In the genomic region with DNA sequence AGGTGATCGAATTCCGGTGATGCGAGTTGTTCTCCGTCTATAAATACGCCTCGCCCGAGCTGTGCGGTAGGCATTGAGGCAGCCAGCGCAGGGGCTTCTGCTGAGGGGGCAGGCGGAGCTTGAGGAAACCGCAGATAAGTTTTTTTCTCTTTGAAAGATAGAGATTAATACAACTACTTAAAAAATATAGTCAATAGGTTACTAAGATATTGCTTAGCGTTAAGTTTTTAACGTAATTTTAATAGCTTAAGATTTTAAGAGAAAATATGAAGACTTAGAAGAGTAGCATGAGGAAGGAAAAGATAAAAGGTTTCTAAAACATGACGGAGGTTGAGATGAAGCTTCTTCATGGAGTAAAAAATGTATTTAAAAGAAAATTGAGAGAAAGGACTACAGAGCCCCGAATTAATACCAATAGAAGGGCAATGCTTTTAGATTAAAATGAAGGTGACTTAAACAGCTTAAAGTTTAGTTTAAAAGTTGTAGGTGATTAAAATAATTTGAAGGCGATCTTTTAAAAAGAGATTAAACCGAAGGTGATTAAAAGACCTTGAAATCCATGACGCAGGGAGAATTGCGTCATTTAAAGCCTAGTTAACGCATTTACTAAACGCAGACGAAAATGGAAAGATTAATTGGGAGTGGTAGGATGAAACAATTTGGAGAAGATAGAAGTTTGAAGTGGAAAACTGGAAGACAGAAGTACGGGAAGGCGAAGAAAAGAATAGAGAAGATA, we compare ENCODE assay signal across 8 cellular contexts. TPM values are rescaled to one million over a fixed set of nuclear protein-coding genes. Genes with fewer than 3 reads are reported as not detected.
DNase-seq lines count a peak whose midpoint lies in the region; ATAC-seq and TF ChIP-seq lines count a peak whose summit lies in the region.

TSS of gene MALAT1 (plus strand) at position 69 of the 736 bp plus-strand sequence.

- H3K4me1 Mint-ChIP-seq in GM23338 = peaks cover 21% of the 10 kb centered on the region

- TF ChIP-seq CTCF in BJ (IDR thresholded peaks at IDR 0.05; ENCODE audit: insufficient read depth, low read depth, low read length) (no peak), GM23338 (conservative IDR thresholded peaks at IDR 0.05; ENCODE audit: low read depth in 2 of 2) (no peak), right atrium auricular region (IDR thresholded peaks at IDR 0.05) (no peak), uterus (IDR thresholded peaks at IDR 0.05) (no peak)

- no peaks in the 10 kb centered on the region for H3K9me3 ChIP-seq in right atrium auricular region
- H3K9me3 ChIP-seq in uterus = no peaks in the 10 kb centered on the region

- POLR2A ChIA-PET in BJ (lab: Charles Lee) = interaction anchor here (0.6 to 8.3 kb wide), 26 partner anchors 9 to 1925 kb away, joined by 3 to 204 read pairs (median 7); partner anchors contain the start of genes FOSL1, NEAT1 and PCNX3

- H3K27me3 Mint-ChIP-seq in GM23338 (ENCODE audit: insufficient read depth, low read depth, poor library complexity) = peaks cover 22% of the 10 kb centered on the region

- peaks cover 8% of the 10 kb centered on the region; the same call in 2 of the 3 replicates for H3K9me3 Mint-ChIP-seq in GM23338

- intact Hi-C loops in T-helper 2 cell treated with Interferon-gamma antibody and Interleukin-4, amounts not matched to agents 100 ng/mL and 5 ng/mL, for 36 hours (cut with micrococcal nuclease) = no loop called here
- intact Hi-C loops in uterus (cut with DNase I; ENCODE audit: low total_unique reads) = loop anchor here (2.0 kb wide), 2 partner anchors 22 to 76 kb away; partner anchors contain the start of gene NEAT1

- no peak for ATAC-seq in GM23338

- DNase-seq in BJ (ENCODE audit: low read depth) = no peak
- peak; percentile 98 for DNase-seq in GM23338 (ENCODE audit: low spot score)
- DNase-seq in NCI-H187 treated with DMSO at 0.1 percent for 48 hours (lab: John Stamatoyannopoulos, UW) = peak; percentile 75
- peak; percentile 97 for DNase-seq in right atrium auricular region (ENCODE audit: low spot score)
- DNase-seq in renal cortical epithelial cell (ENCODE audit: low read depth) = peak; percentile 82
- DNase-seq in uterus = peak; percentile 94 to 96

- H3K4me3 ChIP-seq in BJ (ENCODE audit: low read depth, low read length) (peak within 1 kb of the TSS; percentile 76), GM23338 (peak within 1 kb of the TSS; percentile 65), right atrium auricular region (peak within 1 kb of the TSS; percentile 75 to 79), uterus (peak within 1 kb of the TSS; percentile 85 to 90)

- H3K4me3 Mint-ChIP-seq in GM23338 = no peak within 1 kb of the TSS

- H3K27ac Mint-ChIP-seq in GM23338 = no peak within 1 kb of the TSS

- peak within 1 kb of the TSS; percentile 84 for H3K4me2 ChIP-seq in GM23338

- H3K36me3 Mint-ChIP-seq in GM23338 (ENCODE audit: low read depth) = no peaks in the 10 kb centered on the region; the same call in 2 of the 3 replicates

- H2AFZ ChIP-seq in GM23338 = no peak within 1 kb of the TSS

- H3K79me2 ChIP-seq in GM23338 (replicated peaks; ENCODE audit: insufficient read depth) = peaks cover 61% of the 10 kb centered on the region

- no peaks in the 10 kb centered on the region for H3K9me2 ChIP-seq in GM23338 (ENCODE audit: insufficient read depth)

- peaks cover 48% of the 10 kb centered on the region for H4K20me1 ChIP-seq in GM23338 (replicated peaks; ENCODE audit: insufficient read depth)

- H3K36me3 ChIP-seq in BJ (ENCODE audit: control insufficient read depth, insufficient read depth, low read length) (peaks cover 8% of the 10 kb centered on the region), GM23338 (ENCODE audit: insufficient read depth) (peaks cover 35% of the 10 kb centered on the region), right atrium auricular region (peaks cover 40% of the 10 kb centered on the region), uterus (no peaks in the 10 kb centered on the region)

- CTCF ChIA-PET in BJ (lab: Yijun Ruan, JAX) = interaction anchor here (1.0 to 4.7 kb wide), 8 partner anchors 9 to 83 kb away, joined by 3 to 55 read pairs (median 8); no protein-coding TSS in a partner anchor

- peak; percentile 99 to 100 for TF ChIP-seq POLR2A in uterus (IDR thresholded peaks at IDR 0.05)

- peaks cover 52% of the 10 kb centered on the region for H3F3A ChIP-seq in GM23338 (replicated peaks; ENCODE audit: low read depth)

- H3K4me1 ChIP-seq in GM23338 (ENCODE audit: insufficient read depth) (peaks cover 23% of the 10 kb centered on the region), right atrium auricular region (peaks cover 0 to 32% of the 10 kb centered on the region in 2 donors), uterus (peaks cover 6 to 15% of the 10 kb centered on the region in 2 donors)

- H3K27me3 ChIP-seq in BJ (ENCODE audit: control insufficient read depth, insufficient read depth, low read length) (no peaks in the 10 kb centered on the region), GM23338 (ENCODE audit: insufficient read depth) (no peaks in the 10 kb centered on the region), right atrium auricular region (no peaks in the 10 kb centered on the region), uterus (no peaks in the 10 kb centered on the region)

- H3K27ac ChIP-seq in GM23338 (ENCODE audit: low read depth) = peak within 1 kb of the TSS; percentile 100
- H3K27ac ChIP-seq in angular gyrus (ENCODE audit: low read depth, low read length) = peak within 1 kb of the TSS; percentile 99
- peak within 1 kb of the TSS; percentile 97 to 100 for H3K27ac ChIP-seq in right atrium auricular region
- H3K27ac ChIP-seq in uterus = peak within 1 kb of the TSS; percentile 96 to 97

TF ChIP-seq in GM23338, 12 proteins besides CTCF, POLR2A, EP300 and RAD21 (continues in another document):
- TF ChIP-seq EZH2phosphoT487 (IDR thresholded peaks at IDR 0.05; ENCODE audit: unreplicated experiment) (no peak), ZNF114 (CRISPR knock-in tag; IDR thresholded peaks at IDR 0.05) (peak; percentile 98), ZNF331 (CRISPR knock-in tag; IDR thresholded peaks at IDR 0.05; ENCODE audit: low read depth) (no peak), POLR2AphosphoS5 (IDR thresholded peaks at IDR 0.05; ENCODE audit: low read depth) (peak; percentile 99)
- TF ChIP-seq, protein P1, sequence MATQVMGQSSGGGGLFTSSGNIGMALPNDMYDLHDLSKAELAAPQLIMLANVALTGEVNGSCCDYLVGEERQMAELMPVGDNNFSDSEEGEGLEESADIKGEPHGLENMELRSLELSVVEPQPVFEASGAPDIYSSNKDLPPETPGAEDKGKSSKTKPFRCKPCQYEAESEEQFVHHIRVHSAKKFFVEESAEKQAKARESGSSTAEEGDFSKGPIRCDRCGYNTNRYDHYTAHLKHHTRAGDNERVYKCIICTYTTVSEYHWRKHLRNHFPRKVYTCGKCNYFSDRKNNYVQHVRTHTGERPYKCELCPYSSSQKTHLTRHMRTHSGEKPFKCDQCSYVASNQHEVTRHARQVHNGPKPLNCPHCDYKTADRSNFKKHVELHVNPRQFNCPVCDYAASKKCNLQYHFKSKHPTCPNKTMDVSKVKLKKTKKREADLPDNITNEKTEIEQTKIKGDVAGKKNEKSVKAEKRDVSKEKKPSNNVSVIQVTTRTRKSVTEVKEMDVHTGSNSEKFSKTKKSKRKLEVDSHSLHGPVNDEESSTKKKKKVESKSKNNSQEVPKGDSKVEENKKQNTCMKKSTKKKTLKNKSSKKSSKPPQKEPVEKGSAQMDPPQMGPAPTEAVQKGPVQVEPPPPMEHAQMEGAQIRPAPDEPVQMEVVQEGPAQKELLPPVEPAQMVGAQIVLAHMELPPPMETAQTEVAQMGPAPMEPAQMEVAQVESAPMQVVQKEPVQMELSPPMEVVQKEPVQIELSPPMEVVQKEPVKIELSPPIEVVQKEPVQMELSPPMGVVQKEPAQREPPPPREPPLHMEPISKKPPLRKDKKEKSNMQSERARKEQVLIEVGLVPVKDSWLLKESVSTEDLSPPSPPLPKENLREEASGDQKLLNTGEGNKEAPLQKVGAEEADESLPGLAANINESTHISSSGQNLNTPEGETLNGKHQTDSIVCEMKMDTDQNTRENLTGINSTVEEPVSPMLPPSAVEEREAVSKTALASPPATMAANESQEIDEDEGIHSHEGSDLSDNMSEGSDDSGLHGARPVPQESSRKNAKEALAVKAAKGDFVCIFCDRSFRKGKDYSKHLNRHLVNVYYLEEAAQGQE (IDR thresholded peaks at IDR 0.05; ENCODE audit: unreplicated experiment) = peak; percentile 22

RNA-seq across cellular contexts. Expression of gene MALAT1, which starts in this region (rescaled TPM):
- 924 and 1,611 TPM in 2 replicates for polyA plus RNA-seq in BJ (2011; rRNA removed)
- polyA minus RNA-seq in BJ (2011; rRNA and poly(A)+ RNA removed) = 12,707 and 21,303 TPM in 2 replicates
- total RNA-seq in GM23338 (2014; rRNA removed; shearing (Covaris generic)) = 1,789 and 2,206 TPM in 2 replicates
- 4,618 and 6,020 TPM in 2 replicates for polyA plus RNA-seq in GM23338 (2016; fragmentation: Nextera tagmentation; extraction: Ambion mirVana)
- 6,337 and 6,385 TPM in 2 replicates for total RNA-seq in T-helper 2 cell treated with Interferon-gamma antibody and Interleukin-4, amounts not matched to agents 100 ng/mL and 5 ng/mL, for 36 hours
- total RNA-seq in right atrium auricular region = 1,000 to 10,000 TPM; 2,120 to 2,577 TPM
- total RNA-seq in renal cortical epithelial cell = 3,367 and 12,764 TPM in 2 replicates
- total RNA-seq in uterus = over 10,000 TPM in 3 of 4 donors, 1,000 to 10,000 TPM in 1; 6,732 to 19,335 (median 13,886) TPM
